In the genomic region with DNA sequence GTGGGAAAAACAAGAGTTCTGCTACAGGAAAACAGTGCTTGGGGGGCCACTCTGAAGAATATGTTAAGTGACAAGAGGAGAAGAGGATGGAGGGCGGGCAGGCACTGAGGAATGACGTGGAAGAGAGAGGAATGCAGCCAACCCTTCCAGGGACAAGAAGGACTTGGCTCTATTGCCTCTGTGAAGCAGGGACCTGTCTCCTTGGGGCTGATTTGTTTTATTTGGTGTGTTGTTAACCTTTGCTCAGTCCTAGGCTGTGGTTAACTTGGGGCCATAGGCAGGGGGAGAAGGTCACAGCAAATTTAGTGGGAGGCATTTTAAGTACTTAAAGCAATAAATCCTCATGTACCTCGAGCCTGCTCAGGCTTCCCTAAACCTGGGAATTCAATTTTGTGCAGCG, we compare ENCODE assay signal across 1 cellular context.
TF ChIP-seq lines count a peak whose summit lies in the region.

No MANE protein-coding gene starts in this region.

TF ChIP-seq in GM23338, 12 proteins besides CTCF, POLR2A, EP300 and RAD21 (continued from another document):
- TF ChIP-seq, protein P1, sequence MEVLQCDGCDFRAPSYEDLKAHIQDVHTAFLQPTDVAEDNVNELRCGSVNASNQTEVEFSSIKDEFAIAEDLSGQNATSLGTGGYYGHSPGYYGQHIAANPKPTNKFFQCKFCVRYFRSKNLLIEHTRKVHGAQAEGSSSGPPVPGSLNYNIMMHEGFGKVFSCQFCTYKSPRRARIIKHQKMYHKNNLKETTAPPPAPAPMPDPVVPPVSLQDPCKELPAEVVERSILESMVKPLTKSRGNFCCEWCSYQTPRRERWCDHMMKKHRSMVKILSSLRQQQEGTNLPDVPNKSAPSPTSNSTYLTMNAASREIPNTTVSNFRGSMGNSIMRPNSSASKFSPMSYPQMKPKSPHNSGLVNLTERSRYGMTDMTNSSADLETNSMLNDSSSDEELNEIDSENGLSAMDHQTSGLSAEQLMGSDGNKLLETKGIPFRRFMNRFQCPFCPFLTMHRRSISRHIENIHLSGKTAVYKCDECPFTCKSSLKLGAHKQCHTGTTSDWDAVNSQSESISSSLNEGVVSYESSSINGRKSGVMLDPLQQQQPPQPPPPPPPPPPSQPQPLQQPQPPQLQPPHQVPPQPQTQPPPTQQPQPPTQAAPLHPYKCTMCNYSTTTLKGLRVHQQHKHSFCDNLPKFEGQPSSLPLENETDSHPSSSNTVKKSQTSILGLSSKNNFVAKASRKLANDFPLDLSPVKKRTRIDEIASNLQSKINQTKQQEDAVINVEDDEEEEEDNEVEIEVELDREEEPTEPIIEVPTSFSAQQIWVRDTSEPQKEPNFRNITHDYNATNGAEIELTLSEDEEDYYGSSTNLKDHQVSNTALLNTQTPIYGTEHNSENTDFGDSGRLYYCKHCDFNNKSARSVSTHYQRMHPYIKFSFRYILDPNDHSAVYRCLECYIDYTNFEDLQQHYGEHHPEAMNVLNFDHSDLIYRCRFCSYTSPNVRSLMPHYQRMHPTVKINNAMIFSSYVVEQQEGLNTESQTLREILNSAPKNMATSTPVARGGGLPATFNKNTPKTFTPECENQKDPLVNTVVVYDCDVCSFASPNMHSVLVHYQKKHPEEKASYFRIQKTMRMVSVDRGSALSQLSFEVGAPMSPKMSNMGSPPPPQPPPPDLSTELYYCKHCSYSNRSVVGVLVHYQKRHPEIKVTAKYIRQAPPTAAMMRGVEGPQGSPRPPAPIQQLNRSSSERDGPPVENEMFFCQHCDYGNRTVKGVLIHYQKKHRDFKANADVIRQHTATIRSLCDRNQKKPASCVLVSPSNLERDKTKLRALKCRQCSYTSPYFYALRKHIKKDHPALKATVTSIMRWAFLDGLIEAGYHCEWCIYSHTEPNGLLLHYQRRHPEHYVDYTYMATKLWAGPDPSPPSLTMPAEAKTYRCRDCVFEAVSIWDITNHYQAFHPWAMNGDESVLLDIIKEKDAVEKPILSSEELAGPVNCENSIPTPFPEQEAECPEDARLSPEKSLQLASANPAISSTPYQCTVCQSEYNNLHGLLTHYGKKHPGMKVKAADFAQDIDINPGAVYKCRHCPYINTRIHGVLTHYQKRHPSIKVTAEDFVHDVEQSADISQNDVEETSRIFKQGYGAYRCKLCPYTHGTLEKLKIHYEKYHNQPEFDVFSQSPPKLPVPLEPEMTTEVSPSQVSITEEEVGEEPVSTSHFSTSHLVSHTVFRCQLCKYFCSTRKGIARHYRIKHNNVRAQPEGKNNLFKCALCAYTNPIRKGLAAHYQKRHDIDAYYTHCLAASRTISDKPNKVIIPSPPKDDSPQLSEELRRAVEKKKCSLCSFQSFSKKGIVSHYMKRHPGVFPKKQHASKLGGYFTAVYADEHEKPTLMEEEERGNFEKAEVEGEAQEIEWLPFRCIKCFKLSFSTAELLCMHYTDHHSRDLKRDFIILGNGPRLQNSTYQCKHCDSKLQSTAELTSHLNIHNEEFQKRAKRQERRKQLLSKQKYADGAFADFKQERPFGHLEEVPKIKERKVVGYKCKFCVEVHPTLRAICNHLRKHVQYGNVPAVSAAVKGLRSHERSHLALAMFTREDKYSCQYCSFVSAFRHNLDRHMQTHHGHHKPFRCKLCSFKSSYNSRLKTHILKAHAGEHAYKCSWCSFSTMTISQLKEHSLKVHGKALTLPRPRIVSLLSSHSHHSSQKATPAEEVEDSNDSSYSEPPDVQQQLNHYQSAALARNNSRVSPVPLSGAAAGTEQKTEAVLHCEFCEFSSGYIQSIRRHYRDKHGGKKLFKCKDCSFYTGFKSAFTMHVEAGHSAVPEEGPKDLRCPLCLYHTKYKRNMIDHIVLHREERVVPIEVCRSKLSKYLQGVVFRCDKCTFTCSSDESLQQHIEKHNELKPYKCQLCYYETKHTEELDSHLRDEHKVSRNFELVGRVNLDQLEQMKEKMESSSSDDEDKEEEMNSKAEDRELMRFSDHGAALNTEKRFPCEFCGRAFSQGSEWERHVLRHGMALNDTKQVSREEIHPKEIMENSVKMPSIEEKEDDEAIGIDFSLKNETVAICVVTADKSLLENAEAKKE (CRISPR knock-in tag; IDR thresholded peaks at IDR 0.05) = no peak
- TF ChIP-seq CREB1 (CRISPR knock-in tag; IDR thresholded peaks at IDR 0.05; ENCODE audit: low read depth) = no peak
- TF ChIP-seq POLR2AphosphoS5 (IDR thresholded peaks at IDR 0.05; ENCODE audit: low read depth) = no peak
- TF ChIP-seq, protein P2, sequence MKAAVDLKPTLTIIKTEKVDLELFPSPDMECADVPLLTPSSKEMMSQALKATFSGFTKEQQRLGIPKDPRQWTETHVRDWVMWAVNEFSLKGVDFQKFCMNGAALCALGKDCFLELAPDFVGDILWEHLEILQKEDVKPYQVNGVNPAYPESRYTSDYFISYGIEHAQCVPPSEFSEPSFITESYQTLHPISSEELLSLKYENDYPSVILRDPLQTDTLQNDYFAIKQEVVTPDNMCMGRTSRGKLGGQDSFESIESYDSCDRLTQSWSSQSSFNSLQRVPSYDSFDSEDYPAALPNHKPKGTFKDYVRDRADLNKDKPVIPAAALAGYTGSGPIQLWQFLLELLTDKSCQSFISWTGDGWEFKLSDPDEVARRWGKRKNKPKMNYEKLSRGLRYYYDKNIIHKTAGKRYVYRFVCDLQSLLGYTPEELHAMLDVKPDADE (IDR thresholded peaks at IDR 0.05) = no peak
- no peak for TF ChIP-seq EZH2phosphoT487 (IDR thresholded peaks at IDR 0.05; ENCODE audit: unreplicated experiment)
- TF ChIP-seq, protein P3, sequence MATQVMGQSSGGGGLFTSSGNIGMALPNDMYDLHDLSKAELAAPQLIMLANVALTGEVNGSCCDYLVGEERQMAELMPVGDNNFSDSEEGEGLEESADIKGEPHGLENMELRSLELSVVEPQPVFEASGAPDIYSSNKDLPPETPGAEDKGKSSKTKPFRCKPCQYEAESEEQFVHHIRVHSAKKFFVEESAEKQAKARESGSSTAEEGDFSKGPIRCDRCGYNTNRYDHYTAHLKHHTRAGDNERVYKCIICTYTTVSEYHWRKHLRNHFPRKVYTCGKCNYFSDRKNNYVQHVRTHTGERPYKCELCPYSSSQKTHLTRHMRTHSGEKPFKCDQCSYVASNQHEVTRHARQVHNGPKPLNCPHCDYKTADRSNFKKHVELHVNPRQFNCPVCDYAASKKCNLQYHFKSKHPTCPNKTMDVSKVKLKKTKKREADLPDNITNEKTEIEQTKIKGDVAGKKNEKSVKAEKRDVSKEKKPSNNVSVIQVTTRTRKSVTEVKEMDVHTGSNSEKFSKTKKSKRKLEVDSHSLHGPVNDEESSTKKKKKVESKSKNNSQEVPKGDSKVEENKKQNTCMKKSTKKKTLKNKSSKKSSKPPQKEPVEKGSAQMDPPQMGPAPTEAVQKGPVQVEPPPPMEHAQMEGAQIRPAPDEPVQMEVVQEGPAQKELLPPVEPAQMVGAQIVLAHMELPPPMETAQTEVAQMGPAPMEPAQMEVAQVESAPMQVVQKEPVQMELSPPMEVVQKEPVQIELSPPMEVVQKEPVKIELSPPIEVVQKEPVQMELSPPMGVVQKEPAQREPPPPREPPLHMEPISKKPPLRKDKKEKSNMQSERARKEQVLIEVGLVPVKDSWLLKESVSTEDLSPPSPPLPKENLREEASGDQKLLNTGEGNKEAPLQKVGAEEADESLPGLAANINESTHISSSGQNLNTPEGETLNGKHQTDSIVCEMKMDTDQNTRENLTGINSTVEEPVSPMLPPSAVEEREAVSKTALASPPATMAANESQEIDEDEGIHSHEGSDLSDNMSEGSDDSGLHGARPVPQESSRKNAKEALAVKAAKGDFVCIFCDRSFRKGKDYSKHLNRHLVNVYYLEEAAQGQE (IDR thresholded peaks at IDR 0.05; ENCODE audit: unreplicated experiment) = no peak
- TF ChIP-seq EZH2 (IDR thresholded peaks at IDR 0.05; ENCODE audit: low read depth, unreplicated experiment) = no peak
